In the genomic region with DNA sequence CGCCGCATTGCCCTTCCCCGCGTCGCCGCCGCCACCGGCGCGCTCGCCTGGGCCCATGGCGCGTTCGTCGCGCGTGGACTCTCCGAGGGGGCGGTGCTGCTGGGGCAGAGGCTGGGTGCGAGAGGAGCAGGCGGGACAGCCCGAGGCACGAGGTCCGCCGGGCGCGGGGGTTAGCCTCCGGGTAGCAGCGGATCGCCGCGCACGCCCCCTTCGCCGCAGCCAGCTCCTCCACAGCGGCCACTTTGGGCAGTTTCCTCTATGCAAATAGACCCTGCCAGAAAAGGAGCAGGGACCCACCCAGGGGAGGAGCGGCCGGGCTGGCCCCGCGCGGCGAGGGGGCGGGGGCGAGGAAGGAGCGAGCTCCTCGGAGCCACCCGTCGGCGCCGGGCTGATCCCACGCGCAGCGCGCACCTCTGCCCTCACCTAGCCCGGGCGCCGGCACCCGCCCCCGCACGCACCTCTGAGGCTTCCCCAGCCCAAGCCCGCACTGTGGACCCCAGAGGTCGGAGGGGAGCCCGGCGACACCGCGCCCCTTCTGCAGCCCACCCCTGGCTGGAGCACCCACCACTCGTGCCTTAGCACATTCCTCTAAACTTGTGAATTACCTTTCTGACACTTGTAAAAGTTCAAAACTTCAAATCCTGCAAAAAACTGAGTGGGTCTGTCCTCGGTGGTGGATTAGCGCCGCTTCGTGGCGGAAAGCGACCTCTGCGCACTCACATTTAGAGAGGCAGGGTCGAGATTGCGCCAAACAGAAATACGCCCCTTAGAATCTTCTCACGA, we compare ENCODE assay signal across 8 cellular contexts. TPM values are rescaled to one million over a fixed set of nuclear protein-coding genes. Genes with fewer than 3 reads are reported as not detected.
DNase-seq lines count a peak whose midpoint lies in the region; ATAC-seq and TF ChIP-seq lines count a peak whose summit lies in the region.

A gene (minus strand): TSS at position 253 of the 783 bp plus-strand sequence.

- TF ChIP-seq CTCF in C4-2B (conservative IDR thresholded peaks at IDR 0.05) (peak; percentile 95), HEK293 (tag by site-specific recombination; IDR thresholded peaks at IDR 0.05) (peak; percentile 3; the same call in 1 of the 2 replicates), brain (conservative IDR thresholded peaks at IDR 0.05) (peak; percentile 94 to 98), sigmoid colon (IDR thresholded peaks at IDR 0.05) (peak; percentile 27 to 64 (median 57))

- TF ChIP-seq EP300 in sigmoid colon (IDR thresholded peaks at IDR 0.05) = no peak

- H3K4me3 Mint-ChIP-seq in brain = peak within 1 kb of the TSS; percentile 82 to 91 (median 86)

- H3K9me3 ChIP-seq in HEK293 (ENCODE audit: control insufficient read depth, insufficient read depth, low read depth, low read length) = no peaks in the 10 kb centered on the region
- H3K9me3 ChIP-seq in iPS-15b (ENCODE audit: control insufficient read depth, insufficient read depth, low read length) = peaks cover 3% of the 10 kb centered on the region
- H3K9me3 ChIP-seq in sigmoid colon = peaks cover 0 to 9% (median 3%) of the 10 kb centered on the region in 4 donors

- H3K4me1 ChIP-seq in HEK293 (ENCODE audit: control insufficient read depth, insufficient read depth, low read length) (peaks cover 3% of the 10 kb centered on the region; the same call in 1 of the 2 replicates), iPS-15b (ENCODE audit: control insufficient read depth, insufficient read depth, low read length) (peaks cover 6% of the 10 kb centered on the region), sigmoid colon (peaks cover 0 to 27% (median 21%) of the 10 kb centered on the region in 4 donors)

- POLR2A ChIA-PET in HEK293 (lab: Yijun Ruan, JAX) = no interaction called here

- peak within 1 kb of the TSS in 3 of 5 experiments; percentile 19 to 60 (median 50) for H3K27ac Mint-ChIP-seq in brain

- peak; percentile 77 for DNase-seq in sigmoid colon

- peaks cover 14 to 15% (median 14%) of the 10 kb centered on the region in 5 experiments for H3K9me3 Mint-ChIP-seq in brain

- 2 to 4% methylated on average over 78 of the region's 78 CpGs for WGBS in sigmoid colon, 2 donors

- H3K27me3 ChIP-seq in iPS-15b (ENCODE audit: control insufficient read depth, insufficient read depth, low read length) (peaks cover 25% of the 10 kb centered on the region), sigmoid colon (peaks cover 3 to 23% (median 20%) of the 10 kb centered on the region in 3 donors)

- H3K4me3 ChIP-seq in HEK293 (ENCODE audit: low read depth, low read length) = peak within 1 kb of the TSS; percentile 35
- H3K4me3 ChIP-seq in iPS-15b (ENCODE audit: low read depth, low read length) = peak within 1 kb of the TSS; percentile 69
- peak within 1 kb of the TSS; percentile 26 to 60 (median 48) for H3K4me3 ChIP-seq in sigmoid colon

- intact Hi-C loops in sigmoid colon (cut with DNase I) = loop anchor here (1.0 to 2.0 kb wide), 2 partner anchors 310 to 358 kb away; a partner anchor contains a TSS

- H3K27ac ChIP-seq in C4-2B (peak within 1 kb of the TSS; percentile 12; the same call in 1 of the 2 replicates), HEK293 (ENCODE audit: extremely low read depth, low read depth, low read length) (no peak within 1 kb of the TSS; the same call in 1 of the 2 replicates), sigmoid colon (peak within 1 kb of the TSS in 3 of 4 donors; percentile 0 to 56 (median 55))

- peaks cover 42% of the 10 kb centered on the region for H3K4me1 Mint-ChIP-seq in brain

- peaks cover 22% of the 10 kb centered on the region for H3K36me3 Mint-ChIP-seq in brain

- no peaks in the 10 kb centered on the region for H3K36me3 ChIP-seq in HEK293 (ENCODE audit: control insufficient read depth in 2 of 2, insufficient read depth in 1 of 2, low read length in 2 of 2)
- no peaks in the 10 kb centered on the region for H3K36me3 ChIP-seq in iPS-15b (ENCODE audit: control insufficient read depth, insufficient read depth, low read length)
- peaks cover 0 to 13% (median 0%) of the 10 kb centered on the region in 4 donors for H3K36me3 ChIP-seq in sigmoid colon

- H3K27me3 Mint-ChIP-seq in brain = peaks cover 59% of the 10 kb centered on the region

- TF ChIP-seq POLR2A in sigmoid colon (IDR thresholded peaks at IDR 0.05) = no peak

- peak within 1 kb of the TSS; percentile 71 for H3K9ac ChIP-seq in iPS-15b (ENCODE audit: low read depth, low read length)

- CTCF ChIA-PET in HEK293 (lab: Yijun Ruan, JAX) = interaction anchor here (0.6 to 2.1 kb wide), 11 partner anchors 32 to 686 kb away, joined by 3 to 9 read pairs (median 3); no protein-coding TSS in a partner anchor

- ATAC-seq in SK-N-SH treated with all-trans-retinoic acid at 6 μM for 48 hours (peak; percentile 66), HG02798 (IDR thresholded peaks at IDR 0.05; ENCODE audit: poor library complexity, unreplicated experiment) (no peak), GM18517 (IDR thresholded peaks at IDR 0.05; ENCODE audit: unreplicated experiment) (no peak)

TF ChIP-seq in HEK293, 187 proteins besides CTCF, POLR2A, EP300 and RAD21 (continues in another document):
- TF ChIP-seq KLF9 (tag by site-specific recombination; IDR thresholded peaks at IDR 0.05; ENCODE audit: low read depth) (peak; percentile 55; the same call in 1 of the 2 replicates), ZBTB8A (tag by site-specific recombination; IDR thresholded peaks at IDR 0.05) (peak; percentile 36; the same call in 1 of the 2 replicates), ZNF433 (tag by site-specific recombination; IDR thresholded peaks at IDR 0.05; ENCODE audit: low read depth) (no peak), ZNF654 (tag by site-specific recombination; IDR thresholded peaks at IDR 0.05; ENCODE audit: low read depth) (peak; percentile 58), KLF8 (tag by site-specific recombination; IDR thresholded peaks at IDR 0.05) (no peak), ZNF341 (tag by site-specific recombination; IDR thresholded peaks at IDR 0.05; ENCODE audit: low read depth) (peak; percentile 31; the same call in 1 of the 2 replicates)
- TF ChIP-seq, protein P1, sequence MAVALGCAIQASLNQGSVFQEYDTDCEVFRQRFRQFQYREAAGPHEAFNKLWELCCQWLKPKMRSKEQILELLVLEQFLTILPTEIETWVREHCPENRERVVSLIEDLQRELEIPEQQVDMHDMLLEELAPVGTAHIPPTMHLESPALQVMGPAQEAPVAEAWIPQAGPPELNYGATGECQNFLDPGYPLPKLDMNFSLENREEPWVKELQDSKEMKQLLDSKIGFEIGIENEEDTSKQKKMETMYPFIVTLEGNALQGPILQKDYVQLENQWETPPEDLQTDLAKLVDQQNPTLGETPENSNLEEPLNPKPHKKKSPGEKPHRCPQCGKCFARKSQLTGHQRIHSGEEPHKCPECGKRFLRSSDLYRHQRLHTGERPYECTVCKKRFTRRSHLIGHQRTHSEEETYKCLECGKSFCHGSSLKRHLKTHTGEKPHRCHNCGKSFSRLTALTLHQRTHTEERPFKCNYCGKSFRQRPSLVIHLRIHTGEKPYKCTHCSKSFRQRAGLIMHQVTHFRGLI (tag by site-specific recombination; IDR thresholded peaks at IDR 0.05) = no peak

TF ChIP-seq in SK-N-SH treated with all-trans-retinoic acid at 6 μM for 48 hours, 23 proteins besides CTCF, POLR2A, EP300 and RAD21:
- no peak for TF ChIP-seq ZFP30 (CRISPR knock-in tag; IDR thresholded peaks at IDR 0.05)
- TF ChIP-seq ARNTL (CRISPR knock-in tag; IDR thresholded peaks at IDR 0.05; ENCODE audit: borderline replicate concordance, low read depth) = no peak
- TF ChIP-seq TCF4 (CRISPR knock-in tag; IDR thresholded peaks at IDR 0.05; ENCODE audit: borderline replicate concordance) = no peak
- TF ChIP-seq RARB (CRISPR knock-in tag; IDR thresholded peaks at IDR 0.05) = no peak
- no peak for TF ChIP-seq ZC3H10 (CRISPR knock-in tag; IDR thresholded peaks at IDR 0.05)
- no peak for TF ChIP-seq ISL1 (CRISPR knock-in tag; IDR thresholded peaks at IDR 0.05)
- no peak for TF ChIP-seq ZNF8 (CRISPR knock-in tag; IDR thresholded peaks at IDR 0.05)
- no peak for TF ChIP-seq ZFP3 (CRISPR knock-in tag; IDR thresholded peaks at IDR 0.05)
- TF ChIP-seq ZNF70 (CRISPR knock-in tag; IDR thresholded peaks at IDR 0.05) = no peak
- no peak for TF ChIP-seq OSR1 (CRISPR knock-in tag; IDR thresholded peaks at IDR 0.05)
- TF ChIP-seq, protein P2, sequence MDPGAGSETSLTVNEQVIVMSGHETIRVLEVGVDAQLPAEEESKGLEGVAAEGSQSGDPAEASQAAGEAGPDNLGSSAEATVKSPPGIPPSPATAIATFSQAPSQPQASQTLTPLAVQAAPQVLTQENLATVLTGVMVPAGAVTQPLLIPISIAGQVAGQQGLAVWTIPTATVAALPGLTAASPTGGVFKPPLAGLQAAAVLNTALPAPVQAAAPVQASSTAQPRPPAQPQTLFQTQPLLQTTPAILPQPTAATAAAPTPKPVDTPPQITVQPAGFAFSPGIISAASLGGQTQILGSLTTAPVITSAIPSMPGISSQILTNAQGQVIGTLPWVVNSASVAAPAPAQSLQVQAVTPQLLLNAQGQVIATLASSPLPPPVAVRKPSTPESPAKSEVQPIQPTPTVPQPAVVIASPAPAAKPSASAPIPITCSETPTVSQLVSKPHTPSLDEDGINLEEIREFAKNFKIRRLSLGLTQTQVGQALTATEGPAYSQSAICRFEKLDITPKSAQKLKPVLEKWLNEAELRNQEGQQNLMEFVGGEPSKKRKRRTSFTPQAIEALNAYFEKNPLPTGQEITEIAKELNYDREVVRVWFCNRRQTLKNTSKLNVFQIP (CRISPR knock-in tag; IDR thresholded peaks at IDR 0.05; ENCODE audit: borderline replicate concordance, low read depth) = no peak
- TF ChIP-seq PPARA (CRISPR knock-in tag; IDR thresholded peaks at IDR 0.05; ENCODE audit: borderline replicate concordance) = no peak
- TF ChIP-seq, protein P3, sequence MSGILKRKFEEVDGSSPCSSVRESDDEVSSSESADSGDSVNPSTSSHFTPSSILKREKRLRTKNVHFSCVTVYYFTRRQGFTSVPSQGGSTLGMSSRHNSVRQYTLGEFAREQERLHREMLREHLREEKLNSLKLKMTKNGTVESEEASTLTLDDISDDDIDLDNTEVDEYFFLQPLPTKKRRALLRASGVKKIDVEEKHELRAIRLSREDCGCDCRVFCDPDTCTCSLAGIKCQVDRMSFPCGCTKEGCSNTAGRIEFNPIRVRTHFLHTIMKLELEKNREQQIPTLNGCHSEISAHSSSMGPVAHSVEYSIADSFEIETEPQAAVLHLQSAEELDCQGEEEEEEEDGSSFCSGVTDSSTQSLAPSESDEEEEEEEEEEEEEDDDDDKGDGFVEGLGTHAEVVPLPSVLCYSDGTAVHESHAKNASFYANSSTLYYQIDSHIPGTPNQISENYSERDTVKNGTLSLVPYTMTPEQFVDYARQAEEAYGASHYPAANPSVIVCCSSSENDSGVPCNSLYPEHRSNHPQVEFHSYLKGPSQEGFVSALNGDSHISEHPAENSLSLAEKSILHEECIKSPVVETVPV (CRISPR knock-in tag; IDR thresholded peaks at IDR 0.05) = no peak
TF ChIP-seq in SK-N-SH treated with all-trans-retinoic acid at 6 μM for 48 hours: peak in this region for 0.

RNA-seq across cellular contexts. Expression of the gene that starts here (rescaled TPM):
- 0.80 TPM for polyA plus RNA-seq in brain (ENCODE audit: insufficient read depth, low read depth, low replicate concordance)
- total RNA-seq in sigmoid colon = 1 to 10 TPM in 1 of 4 donors, under 1 TPM in 3; 0.28 to 1.2 (median 0.52) TPM
- under 1 TPM in 2 of 3 donors, not detected in 1; 0.46 to 0.96 TPM for polyA plus RNA-seq in sigmoid colon

Comparison
In these comparisons a context has a peak if more than half of its experiments do, and no peak if none do; other contexts are left out.
1. CTCF ChIP-seq: peak in every context shown above with its lines; median percentile 96 in brain; 95 in C4-2B; 57 in sigmoid colon; 3 in HEK293.